In genomic region chr12:810635-811415, GRCh38 we compare ENCODE assay signal across 12 cellular contexts. TPM values are rescaled to one million over a fixed set of nuclear protein-coding genes. Genes with fewer than 3 reads are reported as not detected.
A peak's percentile ranks its signal among the peaks of the same experiment; 100 is the strongest.
DNase-seq lines count a peak whose midpoint lies in the region; ATAC-seq and TF ChIP-seq lines count a peak whose summit lies in the region.
"Had no signal": no experiment of that assay in that cellular context is flagged by ENCODE, and none has a peak within 500 bp of the region (broad histone marks: within the 10 kb centered on the region; RNA-seq: fewer than 3 reads in every experiment).

No MANE protein-coding gene starts in this region.

- CTCF ChIA-PET in HEK293 (lab: Yijun Ruan, JAX) = interaction anchor here (0.6 to 2.1 kb wide), 8 partner anchors 58 to 801 kb away, joined by 3 to 10 read pairs (median 4); partner anchors contain the start of gene NINJ2

- H3K27me3 Mint-ChIP-seq in activated T-cell treated with anti-CD3 and anti-CD28 coated beads, Interleukin-2, amount 50 U/mL, for 72 hours (ENCODE audit: low read depth) = no peaks in the 10 kb centered on the region

- H4K12ac ChIP-seq in trophoblast cell (ENCODE audit: low read depth, low read length) = no peak overlapping the region

- no peak overlapping the region for H2BK12ac ChIP-seq in trophoblast cell (ENCODE audit: low read length)

- H3K27ac Mint-ChIP-seq in activated T-cell treated with anti-CD3 and anti-CD28 coated beads, Interleukin-2, amount 50 U/mL, for 72 hours = peak overlapping the region; percentile 96

- H3K4me1 ChIP-seq in HEK293 (ENCODE audit: control insufficient read depth, insufficient read depth, low read length) (peaks cover 28% of the 10 kb centered on the region), gastrocnemius medialis (peaks cover 46 to 55% of the 10 kb centered on the region in 2 donors), trophoblast cell (ENCODE audit: control insufficient read depth in 1 of 2, insufficient read depth in 2 of 2, low read length in 2 of 2) (no peaks in the 10 kb centered on the region)

- no peak overlapping the region for H3K4me2 ChIP-seq in trophoblast cell (ENCODE audit: low read length)

- no peak overlapping the region for H2AK5ac ChIP-seq in trophoblast cell (ENCODE audit: low read length)

- H3K23ac ChIP-seq in trophoblast cell (ENCODE audit: low read length) = no peak overlapping the region

- peak overlapping the region; percentile 20 to 85 for H3K4me3 Mint-ChIP-seq in activated T-cell treated with anti-CD3 and anti-CD28 coated beads, Interleukin-2, amount 50 U/mL, for 72 hours

- POLR2A ChIA-PET in HEK293 (lab: Yijun Ruan, JAX) = interaction anchor here (1.0 to 1.2 kb wide), 2 partner anchors 57 to 59 kb away, joined by 4 to 8 read pairs; partner anchors contain the start of gene WNK1

- H3K27me3 ChIP-seq in gastrocnemius medialis (no peaks in the 10 kb centered on the region), trophoblast cell (ENCODE audit: insufficient read depth, low read length) (no peaks in the 10 kb centered on the region)
- H3K27me3 ChIP-seq: right atrium auricular region, upper lobe of left lung had no signal

- H3K9me3 Mint-ChIP-seq in activated T-cell treated with anti-CD3 and anti-CD28 coated beads, Interleukin-2, amount 50 U/mL, for 72 hours = no peaks in the 10 kb centered on the region

- no peaks in the 10 kb centered on the region for H3K79me2 ChIP-seq in trophoblast cell (ENCODE audit: control insufficient read depth, insufficient read depth, low read length, poor library complexity)

- no peak overlapping the region for H4K8ac ChIP-seq in trophoblast cell (ENCODE audit: low read depth, low read length)

- no peaks in the 10 kb centered on the region for H3K79me1 ChIP-seq in trophoblast cell (ENCODE audit: low read length)

- no peak overlapping the region for H3K9ac ChIP-seq in trophoblast cell (ENCODE audit: low read length)

- H3K27ac ChIP-seq in HEK293 (ENCODE audit: extremely low read depth, low read depth, low read length) (no peak overlapping the region), gastrocnemius medialis (peak overlapping the region in 3 of 4 donors; percentile 31 to 81 (median 44)), trophoblast cell (ENCODE audit: low read depth, low read length) (no peak overlapping the region)
- H3K27ac ChIP-seq: right atrium auricular region, upper lobe of left lung had no signal

- no CpG with 5 or more reads among the region's 5 CpGs for WGBS in trophoblast cell (ENCODE audit: extremely low coverage, insufficient coverage, insufficient read length)

- no peak overlapping the region for H3K4ac ChIP-seq in trophoblast cell (ENCODE audit: low read depth, low read length)

- TF ChIP-seq CTCF in GM10266 (IDR thresholded peaks at IDR 0.05; ENCODE audit: control insufficient read depth, insufficient read depth, low read depth, missing control alignments) (no peak), HEK293 (tag by site-specific recombination; IDR thresholded peaks at IDR 0.05) (no peak), gastrocnemius medialis (IDR thresholded peaks at IDR 0.05 in 4 of 5, conservative IDR thresholded peaks at IDR 0.05 in 1 of 5) (no peak)

- H2AFZ ChIP-seq in trophoblast cell (ENCODE audit: insufficient read depth, low read length, poor library complexity) = no peak overlapping the region

- H2BK5ac ChIP-seq in trophoblast cell (ENCODE audit: low read depth, low read length, poor library complexity) = no peak overlapping the region

- intact Hi-C loops in gastrocnemius medialis (cut with DNase I; ENCODE audit: low total_unique reads) = loop anchor here (5.0 kb wide), 1 partner anchor 34 kb away; no protein-coding TSS in a partner anchor

- no peak overlapping the region for H3K18ac ChIP-seq in trophoblast cell (ENCODE audit: low read length)

- H4K91ac ChIP-seq in trophoblast cell (ENCODE audit: low read depth, low read length) = no peak overlapping the region

- H3K36me3 ChIP-seq in HEK293 (ENCODE audit: control insufficient read depth in 2 of 2, insufficient read depth in 1 of 2, low read length in 2 of 2) (peaks cover 4 to 17% of the 10 kb centered on the region in 2 experiments; a peak in 2 of 3 replicates), gastrocnemius medialis (no peaks in the 10 kb centered on the region), trophoblast cell (ENCODE audit: control insufficient read depth in 1 of 2, insufficient read depth in 2 of 2, low read length in 2 of 2) (peaks cover 3 to 4% of the 10 kb centered on the region in 2 experiments)

- DNase-seq in GM10266 (ENCODE audit: extremely low spot score) (peak; percentile 53), gastrocnemius medialis (no peak), NCI-H187 (lab: John Stamatoyannopoulos, UW) (no peak), trophoblast cell (no peak), middle frontal gyrus (ENCODE audit: extremely low spot score, low spot score) (no peak)
- peak; percentile 75 to 78 for DNase-seq in activated T-cell treated with anti-CD3 and anti-CD28 coated beads, Interleukin-2, amount 50 U/mL, for 72 hours
- DNase-seq: GOT3, Kasumi-1, upper lobe of left lung had no signal

- ATAC-seq in activated T-cell treated with anti-CD3 and anti-CD28 coated beads, Interleukin-2, amount 50 U/mL, for 72 hours (replicated peaks in 1 of 2) = peak; percentile 98
- no peak for ATAC-seq in gastrocnemius medialis
- ATAC-seq in GM21717 (IDR thresholded peaks at IDR 0.05; ENCODE audit: unreplicated experiment) = no peak

- H3K36me3 Mint-ChIP-seq in activated T-cell treated with anti-CD3 and anti-CD28 coated beads, Interleukin-2, amount 50 U/mL, for 72 hours (ENCODE audit: insufficient read depth in 2 of 2) = peaks cover 0 to 4% of the 10 kb centered on the region in 2 donors

- in situ Hi-C loops in gastrocnemius medialis (cut with MboI; ENCODE audit: low sequenced_read_pairs in 4 of 4) = loop anchor here (5.0 to 10.0 kb wide), 6 partner anchors 56 to 244 kb away; partner anchors contain the start of gene WNK1 (in 1 of the 4)

- TF ChIP-seq POLR2A in gastrocnemius medialis (IDR thresholded peaks at IDR 0.05) = no peak

- H2BK120ac ChIP-seq in trophoblast cell (ENCODE audit: insufficient read depth, low read length, poor library complexity) = no peak overlapping the region

- no peak overlapping the region for H3K4me3 ChIP-seq in HEK293 (ENCODE audit: low read depth, low read length)
- no peak overlapping the region for H3K4me3 ChIP-seq in gastrocnemius medialis
- no peak overlapping the region for H3K4me3 ChIP-seq in trophoblast cell (ENCODE audit: low read depth, low read length)
- H3K4me3 ChIP-seq: right atrium auricular region, upper lobe of left lung had no signal

- H3K9me3 ChIP-seq in HEK293 (ENCODE audit: control insufficient read depth, insufficient read depth, low read depth, low read length) (no peaks in the 10 kb centered on the region), gastrocnemius medialis (no peaks in the 10 kb centered on the region), trophoblast cell (ENCODE audit: insufficient read depth, low read depth, low read length) (no peaks in the 10 kb centered on the region)
- H3K9me3 ChIP-seq: right atrium auricular region, upper lobe of left lung had no signal

- peaks cover 77% of the 10 kb centered on the region for H3K4me1 Mint-ChIP-seq in activated T-cell treated with anti-CD3 and anti-CD28 coated beads, Interleukin-2, amount 50 U/mL, for 72 hours (ENCODE audit: low read depth)

- H3K14ac ChIP-seq in trophoblast cell (ENCODE audit: low read length) = no peak overlapping the region

TF ChIP-seq in HEK293, 187 proteins besides CTCF, POLR2A, EP300 and RAD21 (continues in another document):
- peak; percentile 64 for TF ChIP-seq GLIS2 (tag by site-specific recombination; IDR thresholded peaks at IDR 0.05)
- peak; percentile 89 for TF ChIP-seq ZEB2 (tag by site-specific recombination; IDR thresholded peaks at IDR 0.05)
- no peak for TF ChIP-seq ZSCAN4 (tag by site-specific recombination; IDR thresholded peaks at IDR 0.05)
- TF ChIP-seq KLF17 (tag by site-specific recombination; IDR thresholded peaks at IDR 0.05) = 0 out of 2 replicates have a peak, but pooled peaks have one; percentile 28

RNA-seq across cellular contexts. Expression of gene WNK1, which starts 58.4 kb away (rescaled TPM):
- 100 to 1,000 TPM; 177 to 213 TPM for total RNA-seq in activated T-cell treated with anti-CD3 and anti-CD28 coated beads, Interleukin-2, amount 50 U/mL, for 72 hours
- total RNA-seq in gastrocnemius medialis = 100 to 1,000 TPM; 168 to 223 (median 204) TPM
- 67.0 and 67.8 TPM in 2 replicates for polyA plus RNA-seq in trophoblast cell (2013)

Comparison
In these comparisons a context has a peak if more than half of its experiments do, and no peak if none do; other contexts are left out.
1. DNase-seq: peak in GM10266 (single experiment) and activated T-cell treated with anti-CD3 and anti-CD28 coated beads, Interleukin-2, amount 50 U/mL, for 72 hours (2 of 2); none in gastrocnemius medialis (0 of 2), NCI-H187 (0 of 2), trophoblast cell (0 of 2) and middle frontal gyrus (single experiment).
2. H3K27ac ChIP-seq: peak in gastrocnemius medialis (3 of 4); none in HEK293 (single experiment) and trophoblast cell (single experiment).
3. ATAC-seq: peak in activated T-cell treated with anti-CD3 and anti-CD28 coated beads, Interleukin-2, amount 50 U/mL, for 72 hours (2 of 2); none in gastrocnemius medialis (0 of 2) and GM21717 (single experiment).